Comparison of ENCODE assay signal across 1 cellular context in the genomic region with DNA sequence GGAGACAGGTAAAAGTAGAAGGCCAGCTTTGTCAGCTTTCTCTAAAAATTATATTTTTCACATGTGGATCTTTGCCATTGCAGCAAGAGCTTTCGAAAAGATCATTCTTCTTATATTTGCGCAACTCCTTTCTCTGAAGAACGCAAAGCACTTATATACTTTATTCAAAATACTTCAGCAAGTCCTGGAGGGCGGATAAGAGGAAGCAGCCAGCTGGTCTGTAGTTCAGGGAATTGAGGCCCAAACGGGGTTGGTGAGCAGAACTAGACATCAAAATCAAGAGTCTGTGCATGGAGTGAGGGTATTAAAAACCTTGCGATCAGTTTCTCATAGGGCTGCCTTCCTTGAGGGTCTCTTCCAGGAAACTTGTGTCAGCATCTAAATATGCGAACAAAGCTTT.
TF ChIP-seq lines count a peak whose summit lies in the region.

No MANE protein-coding gene starts in this region.

TF ChIP-seq in GM23338, 12 proteins besides CTCF, POLR2A, EP300 and RAD21 (continued from another document):
- TF ChIP-seq, protein P1, sequence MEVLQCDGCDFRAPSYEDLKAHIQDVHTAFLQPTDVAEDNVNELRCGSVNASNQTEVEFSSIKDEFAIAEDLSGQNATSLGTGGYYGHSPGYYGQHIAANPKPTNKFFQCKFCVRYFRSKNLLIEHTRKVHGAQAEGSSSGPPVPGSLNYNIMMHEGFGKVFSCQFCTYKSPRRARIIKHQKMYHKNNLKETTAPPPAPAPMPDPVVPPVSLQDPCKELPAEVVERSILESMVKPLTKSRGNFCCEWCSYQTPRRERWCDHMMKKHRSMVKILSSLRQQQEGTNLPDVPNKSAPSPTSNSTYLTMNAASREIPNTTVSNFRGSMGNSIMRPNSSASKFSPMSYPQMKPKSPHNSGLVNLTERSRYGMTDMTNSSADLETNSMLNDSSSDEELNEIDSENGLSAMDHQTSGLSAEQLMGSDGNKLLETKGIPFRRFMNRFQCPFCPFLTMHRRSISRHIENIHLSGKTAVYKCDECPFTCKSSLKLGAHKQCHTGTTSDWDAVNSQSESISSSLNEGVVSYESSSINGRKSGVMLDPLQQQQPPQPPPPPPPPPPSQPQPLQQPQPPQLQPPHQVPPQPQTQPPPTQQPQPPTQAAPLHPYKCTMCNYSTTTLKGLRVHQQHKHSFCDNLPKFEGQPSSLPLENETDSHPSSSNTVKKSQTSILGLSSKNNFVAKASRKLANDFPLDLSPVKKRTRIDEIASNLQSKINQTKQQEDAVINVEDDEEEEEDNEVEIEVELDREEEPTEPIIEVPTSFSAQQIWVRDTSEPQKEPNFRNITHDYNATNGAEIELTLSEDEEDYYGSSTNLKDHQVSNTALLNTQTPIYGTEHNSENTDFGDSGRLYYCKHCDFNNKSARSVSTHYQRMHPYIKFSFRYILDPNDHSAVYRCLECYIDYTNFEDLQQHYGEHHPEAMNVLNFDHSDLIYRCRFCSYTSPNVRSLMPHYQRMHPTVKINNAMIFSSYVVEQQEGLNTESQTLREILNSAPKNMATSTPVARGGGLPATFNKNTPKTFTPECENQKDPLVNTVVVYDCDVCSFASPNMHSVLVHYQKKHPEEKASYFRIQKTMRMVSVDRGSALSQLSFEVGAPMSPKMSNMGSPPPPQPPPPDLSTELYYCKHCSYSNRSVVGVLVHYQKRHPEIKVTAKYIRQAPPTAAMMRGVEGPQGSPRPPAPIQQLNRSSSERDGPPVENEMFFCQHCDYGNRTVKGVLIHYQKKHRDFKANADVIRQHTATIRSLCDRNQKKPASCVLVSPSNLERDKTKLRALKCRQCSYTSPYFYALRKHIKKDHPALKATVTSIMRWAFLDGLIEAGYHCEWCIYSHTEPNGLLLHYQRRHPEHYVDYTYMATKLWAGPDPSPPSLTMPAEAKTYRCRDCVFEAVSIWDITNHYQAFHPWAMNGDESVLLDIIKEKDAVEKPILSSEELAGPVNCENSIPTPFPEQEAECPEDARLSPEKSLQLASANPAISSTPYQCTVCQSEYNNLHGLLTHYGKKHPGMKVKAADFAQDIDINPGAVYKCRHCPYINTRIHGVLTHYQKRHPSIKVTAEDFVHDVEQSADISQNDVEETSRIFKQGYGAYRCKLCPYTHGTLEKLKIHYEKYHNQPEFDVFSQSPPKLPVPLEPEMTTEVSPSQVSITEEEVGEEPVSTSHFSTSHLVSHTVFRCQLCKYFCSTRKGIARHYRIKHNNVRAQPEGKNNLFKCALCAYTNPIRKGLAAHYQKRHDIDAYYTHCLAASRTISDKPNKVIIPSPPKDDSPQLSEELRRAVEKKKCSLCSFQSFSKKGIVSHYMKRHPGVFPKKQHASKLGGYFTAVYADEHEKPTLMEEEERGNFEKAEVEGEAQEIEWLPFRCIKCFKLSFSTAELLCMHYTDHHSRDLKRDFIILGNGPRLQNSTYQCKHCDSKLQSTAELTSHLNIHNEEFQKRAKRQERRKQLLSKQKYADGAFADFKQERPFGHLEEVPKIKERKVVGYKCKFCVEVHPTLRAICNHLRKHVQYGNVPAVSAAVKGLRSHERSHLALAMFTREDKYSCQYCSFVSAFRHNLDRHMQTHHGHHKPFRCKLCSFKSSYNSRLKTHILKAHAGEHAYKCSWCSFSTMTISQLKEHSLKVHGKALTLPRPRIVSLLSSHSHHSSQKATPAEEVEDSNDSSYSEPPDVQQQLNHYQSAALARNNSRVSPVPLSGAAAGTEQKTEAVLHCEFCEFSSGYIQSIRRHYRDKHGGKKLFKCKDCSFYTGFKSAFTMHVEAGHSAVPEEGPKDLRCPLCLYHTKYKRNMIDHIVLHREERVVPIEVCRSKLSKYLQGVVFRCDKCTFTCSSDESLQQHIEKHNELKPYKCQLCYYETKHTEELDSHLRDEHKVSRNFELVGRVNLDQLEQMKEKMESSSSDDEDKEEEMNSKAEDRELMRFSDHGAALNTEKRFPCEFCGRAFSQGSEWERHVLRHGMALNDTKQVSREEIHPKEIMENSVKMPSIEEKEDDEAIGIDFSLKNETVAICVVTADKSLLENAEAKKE (CRISPR knock-in tag; IDR thresholded peaks at IDR 0.05): no peak
- no peak for TF ChIP-seq JUNB (IDR thresholded peaks at IDR 0.05; ENCODE audit: unreplicated experiment)
- no peak for TF ChIP-seq POLR2AphosphoS5 (IDR thresholded peaks at IDR 0.05; ENCODE audit: low read depth)
- no peak for TF ChIP-seq NANOG (IDR thresholded peaks at IDR 0.05; ENCODE audit: borderline replicate concordance)
- TF ChIP-seq, protein P2, sequence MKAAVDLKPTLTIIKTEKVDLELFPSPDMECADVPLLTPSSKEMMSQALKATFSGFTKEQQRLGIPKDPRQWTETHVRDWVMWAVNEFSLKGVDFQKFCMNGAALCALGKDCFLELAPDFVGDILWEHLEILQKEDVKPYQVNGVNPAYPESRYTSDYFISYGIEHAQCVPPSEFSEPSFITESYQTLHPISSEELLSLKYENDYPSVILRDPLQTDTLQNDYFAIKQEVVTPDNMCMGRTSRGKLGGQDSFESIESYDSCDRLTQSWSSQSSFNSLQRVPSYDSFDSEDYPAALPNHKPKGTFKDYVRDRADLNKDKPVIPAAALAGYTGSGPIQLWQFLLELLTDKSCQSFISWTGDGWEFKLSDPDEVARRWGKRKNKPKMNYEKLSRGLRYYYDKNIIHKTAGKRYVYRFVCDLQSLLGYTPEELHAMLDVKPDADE (IDR thresholded peaks at IDR 0.05): no peak
- TF ChIP-seq ZNF331 (CRISPR knock-in tag; IDR thresholded peaks at IDR 0.05; ENCODE audit: low read depth): no peak
- TF ChIP-seq ZNF114 (CRISPR knock-in tag; IDR thresholded peaks at IDR 0.05): no peak
- TF ChIP-seq EZH2phosphoT487 (IDR thresholded peaks at IDR 0.05; ENCODE audit: unreplicated experiment): no peak
